17 cellular contexts compared by ENCODE assay signal in genomic region chr5:113249216-113249615, GRCh38.
DNase-seq lines count a peak whose midpoint lies in the region; ATAC-seq and TF ChIP-seq lines count a peak whose summit lies in the region.
"Had no signal": no experiment of that assay in that cellular context is flagged by ENCODE, and none has a peak within 500 bp of the region (broad histone marks: within the 10 kb centered on the region; RNA-seq: fewer than 3 reads in every experiment).

No MANE protein-coding gene starts in this region.

- no peaks in the 10 kb centered on the region for H3K27me3 Mint-ChIP-seq in WTC11 (ENCODE audit: low read depth)
- H3K27me3 Mint-ChIP-seq in mesothelial cell of epicardium (ENCODE audit: low read depth), result no peaks in the 10 kb centered on the region

- H3K4me3 ChIP-seq in choroid plexus epithelial cell (ENCODE audit: low read depth, low read length), result no peak overlapping the region
- no peak overlapping the region for H3K4me3 ChIP-seq in stomach smooth muscle (ENCODE audit: low read length in 2 of 2)

- H3K27ac Mint-ChIP-seq in WTC11, result peak overlapping the region; percentile 48
- H3K27ac Mint-ChIP-seq in mesothelial cell of epicardium, result peak overlapping the region; percentile 87
- H3K27ac Mint-ChIP-seq: activated CD4-positive, alpha-beta T cell treated with anti-CD3 and anti-CD28 coated beads, Interleukin-2, amount 10 ng/mL, durations not matched to agents 7 days and 5 days; B cell had no signal

- H3K36me3 Mint-ChIP-seq in WTC11 (no peaks in the 10 kb centered on the region; the same call in 1 of the 2 replicates), mesothelial cell of epicardium (peaks cover 3% of the 10 kb centered on the region)

- H3K4me1 ChIP-seq in stomach smooth muscle (ENCODE audit: control insufficient read depth, insufficient read depth, low read length), result peaks cover 26% of the 10 kb centered on the region
- H3K4me1 ChIP-seq: Caco-2 had no signal

- H3K9ac ChIP-seq in stomach smooth muscle (ENCODE audit: low read length in 2 of 2), result no peak overlapping the region

- DNase-seq in WTC11 (ENCODE audit: low spot score) (no peak), choroid plexus epithelial cell (ENCODE audit: low read depth) (peak; percentile 95), mesothelial cell of epicardium (ENCODE audit: low spot score in 2 of 2, unreplicated experiment in 2 of 2) (no peak), HEK293T (ENCODE audit: extremely low spot score) (no peak), NOMO-1 (lab: John Stamatoyannopoulos, UW; ENCODE audit: unreplicated experiment in 2 of 2) (no peak), head of caudate nucleus (no peak)
- DNase-seq: activated CD4-positive, alpha-beta T cell treated with anti-CD3 and anti-CD28 coated beads, Interleukin-2, amount 10 ng/mL, durations not matched to agents 7 days and 5 days; activated CD8-positive, alpha-beta memory T cell treated with anti-CD3 and anti-CD28 coated beads, Interleukin-2, amount 50 U/mL, for 48 hours; activated naive CD4-positive, alpha-beta T cell treated with Interleukin-2 at 50 U/mL for 16 hours; Caco-2; H7; NCI-H1694; NCI-H446; stimulated activated naive CD4-positive, alpha-beta T cell treated with Interleukin-2 at 50 U/mL for 16 hours had no signal

- CTCF ChIA-PET in WTC11 (lab: Charles Lee) (no interaction called here), HEK293T (lab: Yijun Ruan, JAX) (interaction anchor here (1.3 kb wide), 1 partner anchor 12 kb away, joined by 3 read pairs; no protein-coding TSS in a partner anchor)

- H3K4me1 Mint-ChIP-seq in WTC11 (peaks cover 50% of the 10 kb centered on the region), mesothelial cell of epicardium (peaks cover 63% of the 10 kb centered on the region)

- H3K9me3 ChIP-seq in stomach smooth muscle (ENCODE audit: control insufficient read depth in 2 of 2, low read length in 2 of 2), result no peaks in the 10 kb centered on the region
- H3K9me3 ChIP-seq: Caco-2 had no signal

- POLR2A ChIA-PET in WTC11 (lab: Charles Lee), result no interaction called here
- POLR2A ChIA-PET in HEK293T (lab: Yijun Ruan, JAX), result interaction anchor here (1.6 kb wide), 1 partner anchor 273 kb away, joined by 4 read pairs; the partner anchor contains the start of gene DCP2

- no peak for ATAC-seq in WTC11

- intact Hi-C loops in head of caudate nucleus (cut with DNase I), result no loop called here

- no peaks in the 10 kb centered on the region for H3K27me3 ChIP-seq in stomach smooth muscle (ENCODE audit: control insufficient read depth in 1 of 2, insufficient read depth in 2 of 2, low read length in 2 of 2)

- no peak for TF ChIP-seq CTCF in WTC11 (IDR thresholded peaks at IDR 0.05)
- no peak for TF ChIP-seq CTCF in choroid plexus epithelial cell (conservative IDR thresholded peaks at IDR 0.05; ENCODE audit: low read depth, low read length)
- TF ChIP-seq CTCF in mesothelial cell of epicardium (IDR thresholded peaks at IDR 0.05; ENCODE audit: unreplicated experiment), result no peak

- H3K9me3 Mint-ChIP-seq in WTC11, result peaks cover 17% of the 10 kb centered on the region
- no peaks in the 10 kb centered on the region for H3K9me3 Mint-ChIP-seq in mesothelial cell of epicardium
- H3K9me3 Mint-ChIP-seq: activated CD4-positive, alpha-beta T cell treated with anti-CD3 and anti-CD28 coated beads, Interleukin-2, amount 10 ng/mL, durations not matched to agents 7 days and 5 days had no signal

- H3K27ac ChIP-seq in stomach smooth muscle (ENCODE audit: low read length), result peak overlapping the region; percentile 80
- H3K27ac ChIP-seq: RWPE1 had no signal

- H3K36me3 ChIP-seq in stomach smooth muscle (ENCODE audit: control insufficient read depth in 2 of 2, insufficient read depth in 2 of 2, low read length in 2 of 2), result no peaks in the 10 kb centered on the region

- H3K4me3 Mint-ChIP-seq in WTC11 (no peak overlapping the region), mesothelial cell of epicardium (no peak overlapping the region)
- H3K4me3 Mint-ChIP-seq: activated CD4-positive, alpha-beta T cell treated with anti-CD3 and anti-CD28 coated beads, Interleukin-2, amount 10 ng/mL, durations not matched to agents 7 days and 5 days; B cell had no signal

TF ChIP-seq in WTC11, 78 proteins besides CTCF, POLR2A, EP300 and RAD21:
- TF ChIP-seq GABPB1 (CRISPR knock-in tag; IDR thresholded peaks at IDR 0.05) (no peak), HMGXB4 (CRISPR knock-in tag; IDR thresholded peaks at IDR 0.05) (no peak), ZNF512 (CRISPR knock-in tag; IDR thresholded peaks at IDR 0.05; ENCODE audit: borderline replicate concordance) (no peak), NFE2L1 (CRISPR knock-in tag; IDR thresholded peaks at IDR 0.05) (no peak), FOXJ3 (CRISPR knock-in tag; IDR thresholded peaks at IDR 0.05; ENCODE audit: borderline replicate concordance) (no peak), ZNF416 (CRISPR knock-in tag; IDR thresholded peaks at IDR 0.05) (no peak), KAT7 (CRISPR knock-in tag; IDR thresholded peaks at IDR 0.05; ENCODE audit: borderline replicate concordance) (no peak)

TF ChIP-seq in HEK293T, 16 proteins besides CTCF, POLR2A, EP300 and RAD21:
- TF ChIP-seq L3MBTL2 (conservative IDR thresholded peaks at IDR 0.05) (no peak), TARDBP (IDR thresholded peaks at IDR 0.05) (no peak), NFRKB (IDR thresholded peaks at IDR 0.05) (no peak), SUZ12 (IDR thresholded peaks at IDR 0.05) (no peak), ELF4 (IDR thresholded peaks at IDR 0.05) (no peak), LEF1 (IDR thresholded peaks at IDR 0.05; ENCODE audit: borderline replicate concordance) (no peak), CTBP1 (IDR thresholded peaks at IDR 0.05; ENCODE audit: borderline replicate concordance) (no peak), PKNOX1 (IDR thresholded peaks at IDR 0.05) (no peak), ARNT (IDR thresholded peaks at IDR 0.05) (no peak), FOXA1 (IDR thresholded peaks at IDR 0.05) (no peak)
